Comparison of ENCODE assay signal across 1 cellular context in the genomic region with DNA sequence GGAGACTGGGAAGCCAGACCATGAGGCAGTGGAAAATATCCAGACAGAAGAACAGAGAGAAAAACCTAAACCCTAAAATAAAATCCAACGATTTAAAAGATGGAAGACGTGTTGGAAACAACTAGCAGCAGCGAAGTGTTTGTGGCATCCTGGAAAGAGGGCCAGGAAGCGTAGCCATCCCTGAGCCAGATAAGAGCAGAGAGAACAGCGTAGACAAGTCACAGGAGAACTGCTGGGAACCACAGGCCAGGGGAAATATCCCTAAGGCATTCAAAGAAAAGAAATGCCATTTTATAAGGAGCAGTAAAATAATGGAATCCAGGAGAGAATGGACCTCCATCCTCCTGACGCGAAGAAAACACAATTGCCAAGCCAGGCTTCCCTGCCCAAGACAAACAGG.
TF ChIP-seq lines count a peak whose summit lies in the region.

No MANE protein-coding gene starts in this region.

TF ChIP-seq in endothelial cell of umbilical vein, 7 proteins besides CTCF, POLR2A, EP300 and RAD21:
- TF ChIP-seq FOS (IDR thresholded peaks at IDR 0.05; ENCODE audit: borderline replicate concordance, insufficient read depth, low read length) = no peak
- TF ChIP-seq JUN (IDR thresholded peaks at IDR 0.05; ENCODE audit: borderline replicate concordance, insufficient read depth, insufficient read length, low read depth) = no peak
- TF ChIP-seq EZH2 (IDR thresholded peaks at IDR 0.05; ENCODE audit: borderline replicate concordance, low read depth, low read length, severe bottlenecking) = no peak
- TF ChIP-seq GATA2 (IDR thresholded peaks at IDR 0.05; ENCODE audit: insufficient read depth, insufficient read length, low read depth, low read length) = no peak
- TF ChIP-seq MAX (IDR thresholded peaks at IDR 0.05; ENCODE audit: insufficient read depth, insufficient read length) = no peak
- TF ChIP-seq MYC (IDR thresholded peaks at IDR 0.05; ENCODE audit: low read depth, low read length) = no peak
- no peak for TF ChIP-seq POLR2AphosphoS5 (IDR thresholded peaks at IDR 0.05; ENCODE audit: insufficient read depth, low read depth, low read length)
